20 cellular contexts compared by ENCODE assay signal in the genomic region with DNA sequence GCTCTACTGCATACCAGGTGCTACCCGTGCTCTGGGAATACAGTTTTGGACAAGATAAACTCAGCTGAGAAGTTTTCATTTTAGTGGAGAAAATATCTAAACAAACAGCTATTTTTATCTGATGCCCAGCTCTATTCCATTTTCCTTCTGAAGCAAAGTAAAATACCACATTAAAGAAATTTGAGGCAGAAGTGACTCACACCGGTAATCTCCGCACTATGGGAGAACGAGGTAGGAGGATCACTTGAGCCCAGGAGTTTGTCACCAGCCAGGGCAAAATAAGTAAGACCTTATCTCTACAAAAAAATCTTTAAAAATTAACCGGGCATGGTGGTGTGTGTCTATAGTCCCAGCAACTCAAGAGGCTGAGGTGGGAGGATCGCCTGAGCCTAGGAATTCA.
DNase-seq lines count a peak whose midpoint lies in the region; ATAC-seq lines count a peak whose summit lies in the region.
"Had no signal": no experiment of that assay in that cellular context is flagged by ENCODE, and none has a peak within 500 bp of the region (broad histone marks: within the 10 kb centered on the region; RNA-seq: fewer than 3 reads in every experiment).

No MANE protein-coding gene starts in this region.

- H2AK5ac ChIP-seq in trophoblast cell (ENCODE audit: low read length): no peak overlapping the region

- no peak overlapping the region for H4K91ac ChIP-seq in trophoblast cell (ENCODE audit: low read depth, low read length)

- DNase-seq in Daoy (ENCODE audit: low read depth) (peak; percentile 15), M059J (ENCODE audit: low read depth) (peak; percentile 76), SW480 (ENCODE audit: low spot score) (peak; percentile 2), trophoblast cell (peak; percentile 55 to 67), OCI-M2 (lab: John Stamatoyannopoulos, UW; ENCODE audit: unreplicated experiment) (no peak), SIG-M5 treated with dmso at 0.1 percent for 504 hours (lab: John Stamatoyannopoulos, UW; ENCODE audit: unreplicated experiment) (no peak)
- DNase-seq: CD8-positive, alpha-beta memory T cell; COR-L47; DMS 273 treated with DMSO at 0.1 percent for 48 hours; GF-D8; GOT3; H7; HFFc6; IMR-90 had no signal

- H3K14ac ChIP-seq in trophoblast cell (ENCODE audit: low read length): no peak overlapping the region

- H3K4ac ChIP-seq in trophoblast cell (ENCODE audit: low read depth, low read length): no peak overlapping the region

- H4K12ac ChIP-seq in trophoblast cell (ENCODE audit: low read depth, low read length): no peak overlapping the region

- no peak overlapping the region for H2BK12ac ChIP-seq in trophoblast cell (ENCODE audit: low read length)

- no peaks in the 10 kb centered on the region for H3K36me3 ChIP-seq in trophoblast cell (ENCODE audit: control insufficient read depth in 1 of 2, insufficient read depth in 2 of 2, low read length in 2 of 2)
- H3K36me3 ChIP-seq: BLaER1 treated with 17β-estradiol and CSF1 and Interleukin-3, amounts not matched to agents 10 nM and 100 nM had no signal

- H3K18ac ChIP-seq in trophoblast cell (ENCODE audit: low read length): no peak overlapping the region

- no peak overlapping the region for H2BK5ac ChIP-seq in trophoblast cell (ENCODE audit: low read depth, low read length, poor library complexity)

- no peak overlapping the region for H3K27ac ChIP-seq in trophoblast cell (ENCODE audit: low read depth, low read length)
- H3K27ac ChIP-seq: A549; BLaER1 treated with 17β-estradiol and CSF1 and Interleukin-3, amounts not matched to agents 10 nM and 100 nM had no signal

- peaks cover 1% of the 10 kb centered on the region for H3K9me3 ChIP-seq in trophoblast cell (ENCODE audit: insufficient read depth, low read depth, low read length)
- H3K9me3 ChIP-seq: A549 had no signal

- H2AFZ ChIP-seq in trophoblast cell (ENCODE audit: insufficient read depth, low read length, poor library complexity): no peak overlapping the region

- no peak overlapping the region for H2BK120ac ChIP-seq in trophoblast cell (ENCODE audit: insufficient read depth, low read length, poor library complexity)

- no peaks in the 10 kb centered on the region for H3K79me2 ChIP-seq in trophoblast cell (ENCODE audit: control insufficient read depth, insufficient read depth, low read length, poor library complexity)

- H3K4me3 ChIP-seq in trophoblast cell (ENCODE audit: low read depth, low read length): no peak overlapping the region
- H3K4me3 ChIP-seq: A549; BLaER1 treated with 17β-estradiol and CSF1 and Interleukin-3, amounts not matched to agents 10 nM and 100 nM; K562 had no signal

- no peak overlapping the region for H3K4me2 ChIP-seq in trophoblast cell (ENCODE audit: low read length)
- H3K4me2 ChIP-seq: A549; BLaER1 treated with 17β-estradiol and CSF1 and Interleukin-3, amounts not matched to agents 10 nM and 100 nM had no signal

- no peaks in the 10 kb centered on the region for H3K27me3 ChIP-seq in trophoblast cell (ENCODE audit: insufficient read depth, low read length)
- H3K27me3 ChIP-seq: BLaER1 treated with 17β-estradiol and CSF1 and Interleukin-3, amounts not matched to agents 10 nM and 100 nM had no signal

- H3K9ac ChIP-seq in trophoblast cell (ENCODE audit: low read length): no peak overlapping the region
- H3K9ac ChIP-seq: BLaER1 treated with 17β-estradiol and CSF1 and Interleukin-3, amounts not matched to agents 10 nM and 100 nM had no signal

- WGBS in trophoblast cell (ENCODE audit: extremely low coverage, insufficient coverage, insufficient read length): no CpG with 5 or more reads among the region's 6 CpGs

- no peak for ATAC-seq in HG03432 (IDR thresholded peaks at IDR 0.05; ENCODE audit: unreplicated experiment)
- no peak for ATAC-seq in HG03565 (IDR thresholded peaks at IDR 0.05; ENCODE audit: unreplicated experiment)
- ATAC-seq: A549, HCT116, K562 had no signal

- H3K4me1 ChIP-seq in trophoblast cell (ENCODE audit: control insufficient read depth in 1 of 2, insufficient read depth in 2 of 2, low read length in 2 of 2): peaks cover 0 to 2% of the 10 kb centered on the region in 2 experiments
- H3K4me1 ChIP-seq: A549; BLaER1 treated with 17β-estradiol and CSF1 and Interleukin-3, amounts not matched to agents 10 nM and 100 nM had no signal

- no peaks in the 10 kb centered on the region for H3K79me1 ChIP-seq in trophoblast cell (ENCODE audit: low read length)

- no peak overlapping the region for H4K8ac ChIP-seq in trophoblast cell (ENCODE audit: low read depth, low read length)

- H3K23ac ChIP-seq in trophoblast cell (ENCODE audit: low read length): no peak overlapping the region

Comparison
In these comparisons a context has a peak if more than half of its experiments do, and no peak if none do; other contexts are left out.
1. DNase-seq: peak in Daoy (single experiment), M059J (single experiment), SW480 (single experiment) and trophoblast cell (2 of 2); none in OCI-M2 (single experiment) and SIG-M5 treated with dmso at 0.1 percent for 504 hours (single experiment).